In genomic region chr10:116888380-116889055, GRCh38 we compare ENCODE assay signal across 11 cellular contexts. TPM values are rescaled to one million over a fixed set of nuclear protein-coding genes. Genes with fewer than 3 reads are reported as not detected.
DNase-seq lines count a peak whose midpoint lies in the region; ATAC-seq, FAIRE-seq and TF ChIP-seq lines count a peak whose summit lies in the region.
"Had no signal": no experiment of that assay in that cellular context is flagged by ENCODE, and none has a peak within 500 bp of the region (broad histone marks: within the 10 kb centered on the region; RNA-seq: fewer than 3 reads in every experiment).

No MANE protein-coding gene starts in this region.

- peak; percentile 40 for DNase-seq in NCI-H2171 treated with DMSO at 0.1 percent for 48 hours (lab: John Stamatoyannopoulos, UW)
- DNase-seq in NCI-H2171 (lab: John Stamatoyannopoulos, UW), result no peak
- peak; percentile 91 for DNase-seq in bronchial epithelial cell (ENCODE audit: low read depth)
- DNase-seq in left colon, result peak; percentile 38 to 69
- peak; percentile 40 to 61 for DNase-seq in uterus
- DNase-seq in Kasumi-1 (lab: John Stamatoyannopoulos, UW), result no peak
- DNase-seq in natural killer cell, result no peak
- DNase-seq in NCI-H1092 treated with DMSO at 0.1 percent for 48 hours (lab: John Stamatoyannopoulos, UW), result no peak
- DNase-seq: C1 segment of cervical spinal cord had no signal

- no peak overlapping the region for H3K4me3 Mint-ChIP-seq in natural killer cell
- H3K4me3 Mint-ChIP-seq: neural crest cell had no signal

- H3K36me3 ChIP-seq in bronchial epithelial cell (ENCODE audit: control insufficient read depth, insufficient read depth, low read length) (peaks cover 4% of the 10 kb centered on the region), uterus (no peaks in the 10 kb centered on the region)

- H3K36me3 Mint-ChIP-seq in natural killer cell, result no peaks in the 10 kb centered on the region

- H3K27me3 Mint-ChIP-seq in natural killer cell (ENCODE audit: low read depth in 2 of 2), result peaks cover 9 to 20% of the 10 kb centered on the region in 2 donors

- H3K9me3 Mint-ChIP-seq in natural killer cell, result no peaks in the 10 kb centered on the region
- H3K9me3 Mint-ChIP-seq: neural crest cell had no signal

- no peaks in the 10 kb centered on the region for H3K9me3 ChIP-seq in uterus
- H3K9me3 ChIP-seq: suprapubic skin had no signal

- no peak for TF ChIP-seq POLR2A in uterus (IDR thresholded peaks at IDR 0.05)

- no peak overlapping the region for H3K27ac Mint-ChIP-seq in natural killer cell

- no peak for TF ChIP-seq CTCF in bronchial epithelial cell (IDR thresholded peaks at IDR 0.05; ENCODE audit: insufficient read depth, low read length, severe bottlenecking)
- no peak for TF ChIP-seq CTCF in uterus (IDR thresholded peaks at IDR 0.05)
- TF ChIP-seq CTCF in natural killer cell (IDR thresholded peaks at IDR 0.05), result no peak

- no peak overlapping the region for H3K27ac ChIP-seq in uterus
- H3K27ac ChIP-seq: suprapubic skin had no signal

- peak; percentile 82 for ATAC-seq in left colon
- no peak for ATAC-seq in natural killer cell

- peak; percentile 97 for FAIRE-seq in bronchial epithelial cell (lab: Jason Lieb, UNC)

- peak overlapping the region; percentile 1 for H3K4me3 ChIP-seq in bronchial epithelial cell (ENCODE audit: low read depth, low read length)
- H3K4me3 ChIP-seq in uterus, result no peak overlapping the region
- H3K4me3 ChIP-seq: suprapubic skin had no signal

- no peaks in the 10 kb centered on the region for H3K4me1 Mint-ChIP-seq in natural killer cell

- no peaks in the 10 kb centered on the region for H3K27me3 ChIP-seq in bronchial epithelial cell (ENCODE audit: control insufficient read depth, insufficient read depth, low read length)
- H3K27me3 ChIP-seq in uterus, result no peaks in the 10 kb centered on the region
- H3K27me3 ChIP-seq: suprapubic skin had no signal

- intact Hi-C loops in left colon (cut with DNase I, micrococcal nuclease), result no loop called here
- intact Hi-C loops in uterus (cut with DNase I; ENCODE audit: low total_unique reads), result no loop called here
- intact Hi-C loops in natural killer cell (cut with micrococcal nuclease), result no loop called here

- no peaks in the 10 kb centered on the region for H3K4me1 ChIP-seq in uterus

RNA-seq across cellular contexts. Expression of gene ENO4, which starts 39.2 kb away (rescaled TPM):
- not detected in 2 replicates for total RNA-seq in bronchial epithelial cell
- under 1 TPM in 1 of 2 donors, not detected in 1; 0.37 TPM for total RNA-seq in left colon
- 1 to 10 TPM in 2 of 4 donors, under 1 TPM in 1, not detected in 1; 0.67 to 2.6 (median 2.2) TPM for total RNA-seq in uterus
- total RNA-seq in natural killer cell, result not detected

Comparison
In these comparisons a context has a peak if more than half of its experiments do, and no peak if none do; other contexts are left out.
1. DNase-seq: peak in NCI-H2171 treated with DMSO at 0.1 percent for 48 hours (single experiment), bronchial epithelial cell (single experiment), left colon (2 of 2) and uterus (2 of 2); none in NCI-H2171 (single experiment), Kasumi-1 (0 of 2), natural killer cell (single experiment) and NCI-H1092 treated with DMSO at 0.1 percent for 48 hours (single experiment).